In the genomic region with DNA sequence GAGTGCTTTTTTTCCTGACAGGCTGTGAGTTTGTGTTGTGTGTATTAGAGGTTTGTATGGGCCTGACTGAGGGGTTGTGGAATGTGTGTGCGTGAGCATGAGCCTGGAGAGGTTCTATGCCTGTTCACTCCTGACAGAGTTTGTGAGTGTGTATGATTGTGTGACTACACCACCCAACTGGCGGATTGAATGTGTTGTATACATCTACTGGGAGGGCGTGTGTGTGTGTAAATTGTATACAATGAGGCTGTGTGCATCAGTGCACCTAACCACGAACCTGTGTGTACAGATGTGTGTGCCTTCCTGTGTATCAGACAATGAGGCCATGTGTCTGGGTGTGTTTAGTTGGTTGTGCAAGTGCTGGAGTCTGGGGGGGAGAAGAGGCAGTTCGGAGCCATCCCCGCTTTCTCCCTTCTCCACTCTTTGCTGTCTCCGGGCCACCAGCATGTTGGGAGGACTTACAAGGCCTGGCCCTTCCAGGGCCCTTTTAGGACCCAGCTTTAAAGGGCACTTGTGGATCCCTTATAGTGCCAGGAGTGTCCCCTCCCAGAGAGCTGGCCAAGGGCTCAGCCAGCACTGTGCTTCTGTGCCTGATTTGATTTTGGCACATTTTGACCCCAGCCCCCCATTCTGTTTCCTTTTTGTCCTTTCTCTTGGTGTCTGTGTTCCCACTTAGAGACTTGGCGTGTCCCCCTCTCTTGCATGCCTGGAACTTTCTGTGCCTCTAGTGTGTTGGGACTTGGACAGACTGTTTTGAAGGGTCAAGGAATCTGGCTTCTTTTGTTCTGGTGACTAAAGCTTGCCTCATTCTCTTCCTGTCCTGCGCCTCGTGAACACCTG, we compare ENCODE assay signal across 8 cellular contexts. TPM values are rescaled to one million over a fixed set of nuclear protein-coding genes. Genes with fewer than 3 reads are reported as not detected.
A peak's percentile ranks its signal among the peaks of the same experiment; 100 is the strongest.
DNase-seq lines count a peak whose midpoint lies in the region; ATAC-seq and TF ChIP-seq lines count a peak whose summit lies in the region.

No MANE protein-coding gene starts in this region.

- peaks cover 2% of the 10 kb centered on the region for H3K36me3 Mint-ChIP-seq in CD8-positive, alpha-beta T cell
- H3K36me3 Mint-ChIP-seq in mesothelial cell of epicardium = peaks cover 2% of the 10 kb centered on the region

- ATAC-seq in CD8-positive, alpha-beta T cell = no peak

- peak overlapping the region; percentile 90 for H3K4me3 Mint-ChIP-seq in CD8-positive, alpha-beta T cell
- H3K4me3 Mint-ChIP-seq in mesothelial cell of epicardium = peak overlapping the region; percentile 86

- CTCF ChIA-PET in CD8-positive, alpha-beta T cell (lab: Charles Lee) = interaction anchor here (1.2 to 4.1 kb wide), 4 partner anchors 8 to 134 kb away, joined by 3 to 16 read pairs (median 9); no protein-coding TSS in a partner anchor

- no peak for TF ChIP-seq CTCF in CD8-positive, alpha-beta T cell (IDR thresholded peaks at IDR 0.05)
- TF ChIP-seq CTCF in NB4 (IDR thresholded peaks at IDR 0.05; ENCODE audit: low read depth, low read length) (no peak), mesothelial cell of epicardium (IDR thresholded peaks at IDR 0.05; ENCODE audit: unreplicated experiment) (no peak), uterus (IDR thresholded peaks at IDR 0.05) (no peak)

- H3K4me1 ChIP-seq in CD8-positive, alpha-beta T cell (ENCODE audit: insufficient read depth, low read length) = peaks cover 13% of the 10 kb centered on the region
- peaks cover 7% of the 10 kb centered on the region in 2 donors for H3K4me1 ChIP-seq in uterus

- POLR2A ChIA-PET in CD8-positive, alpha-beta T cell (lab: Charles Lee) = no interaction called here

- no peaks in the 10 kb centered on the region for H3K27me3 ChIP-seq in CD8-positive, alpha-beta T cell (ENCODE audit: insufficient read depth, low read length)
- no peaks in the 10 kb centered on the region for H3K27me3 ChIP-seq in uterus

- intact Hi-C loops in CD8-positive, alpha-beta T cell (cut with DNase I, micrococcal nuclease) = no loop called here
- intact Hi-C loops in uterus (cut with DNase I; ENCODE audit: low total_unique reads) = no loop called here

- no peak overlapping the region for H3K27ac Mint-ChIP-seq in CD8-positive, alpha-beta T cell
- peak overlapping the region; percentile 92 for H3K27ac Mint-ChIP-seq in mesothelial cell of epicardium

- H3K4me1 Mint-ChIP-seq in CD8-positive, alpha-beta T cell (ENCODE audit: low read depth) = peaks cover 14% of the 10 kb centered on the region
- H3K4me1 Mint-ChIP-seq in mesothelial cell of epicardium = peaks cover 37% of the 10 kb centered on the region

- H3K9me3 Mint-ChIP-seq in CD8-positive, alpha-beta T cell = no peaks in the 10 kb centered on the region
- no peaks in the 10 kb centered on the region for H3K9me3 Mint-ChIP-seq in mesothelial cell of epicardium

- no peak overlapping the region for H3K4me3 ChIP-seq in CD8-positive, alpha-beta T cell (ENCODE audit: low read depth, low read length)
- no peak overlapping the region for H3K4me3 ChIP-seq in NB4 (ENCODE audit: low read depth, low read length)
- peak overlapping the region; percentile 21 to 53 for H3K4me3 ChIP-seq in uterus

- TF ChIP-seq POLR2A in NB4 (IDR thresholded peaks at IDR 0.05; ENCODE audit: extremely low read depth, insufficient read length) = no peak
- TF ChIP-seq POLR2A in uterus (IDR thresholded peaks at IDR 0.05) = no peak

- no peak for DNase-seq in CD8-positive, alpha-beta T cell
- DNase-seq in NB4 (ENCODE audit: low read depth) = peak; percentile 10
- peak; percentile 46 for DNase-seq in dermis blood vessel endothelial cell
- no peak for DNase-seq in mesothelial cell of epicardium (ENCODE audit: low spot score in 2 of 2, unreplicated experiment in 2 of 2)
- DNase-seq in uterus = peak in 1 of 2 donors; percentile 41
- no peak for DNase-seq in DMS153 treated with DMSO at 0.1 percent for 48 hours (lab: John Stamatoyannopoulos, UW; ENCODE audit: unreplicated experiment)
- no peak for DNase-seq in SIG-M5 (lab: John Stamatoyannopoulos, UW)
- no peak for DNase-seq in stimulated activated CD4-positive, alpha-beta T cell treated with anti-CD3 and anti-CD28 coated beads, Interleukin-2, amount 100 ng/mL, for 24 hours

- no peak overlapping the region for H3K27ac ChIP-seq in CD8-positive, alpha-beta T cell (ENCODE audit: low read depth, low read length)
- H3K27ac ChIP-seq in uterus = peak overlapping the region; percentile 82 to 84

- no peaks in the 10 kb centered on the region for H3K36me3 ChIP-seq in CD8-positive, alpha-beta T cell (ENCODE audit: insufficient read depth, low read length)
- no peaks in the 10 kb centered on the region for H3K36me3 ChIP-seq in uterus

- H3K27me3 Mint-ChIP-seq in CD8-positive, alpha-beta T cell (ENCODE audit: low read depth) = peaks cover 9% of the 10 kb centered on the region
- no peaks in the 10 kb centered on the region for H3K27me3 Mint-ChIP-seq in mesothelial cell of epicardium (ENCODE audit: low read depth)

- H3K9me3 ChIP-seq in CD8-positive, alpha-beta T cell (ENCODE audit: low read length) = no peaks in the 10 kb centered on the region
- no peaks in the 10 kb centered on the region for H3K9me3 ChIP-seq in uterus

RNA-seq across cellular contexts. Expression of a gene that starts 1.3 kb away (rescaled TPM):
- under 1 TPM; 0.08 to 0.24 TPM for total RNA-seq in CD8-positive, alpha-beta T cell
- total RNA-seq in dermis blood vessel endothelial cell (107 and 161 TPM in 2 replicates), mesothelial cell of epicardium (29.1 to 33.9 TPM (median 29.9 TPM) in 3 replicates), uterus (10 to 100 TPM in 3 of 4 donors, 1 to 10 TPM in 1; 6.4 to 55.9 (median 28.7) TPM)

Comparison
In these comparisons a context has a peak if more than half of its experiments do, and no peak if none do; other contexts are left out.
1. DNase-seq: peak in NB4 (single experiment) and dermis blood vessel endothelial cell (single experiment); none in CD8-positive, alpha-beta T cell (0 of 7), mesothelial cell of epicardium (0 of 2), DMS153 treated with DMSO at 0.1 percent for 48 hours (single experiment), SIG-M5 (single experiment) and stimulated activated CD4-positive, alpha-beta T cell treated with anti-CD3 and anti-CD28 coated beads, Interleukin-2, amount 100 ng/mL, for 24 hours (0 of 2).
2. H3K4me3 ChIP-seq: peak in uterus (2 of 2); none in CD8-positive, alpha-beta T cell (single experiment) and NB4 (single experiment).
3. RNA of a gene that starts 1.3 kb away (total RNA-seq): 107 to 161 TPM in dermis blood vessel endothelial cell, 6.4 to 55.9 TPM in uterus and 29.1 to 33.9 TPM in mesothelial cell of epicardium; 0.08 to 0.24 TPM in CD8-positive, alpha-beta T cell; every median in the first group is over 4 times any median in the second.